In the genomic region with DNA sequence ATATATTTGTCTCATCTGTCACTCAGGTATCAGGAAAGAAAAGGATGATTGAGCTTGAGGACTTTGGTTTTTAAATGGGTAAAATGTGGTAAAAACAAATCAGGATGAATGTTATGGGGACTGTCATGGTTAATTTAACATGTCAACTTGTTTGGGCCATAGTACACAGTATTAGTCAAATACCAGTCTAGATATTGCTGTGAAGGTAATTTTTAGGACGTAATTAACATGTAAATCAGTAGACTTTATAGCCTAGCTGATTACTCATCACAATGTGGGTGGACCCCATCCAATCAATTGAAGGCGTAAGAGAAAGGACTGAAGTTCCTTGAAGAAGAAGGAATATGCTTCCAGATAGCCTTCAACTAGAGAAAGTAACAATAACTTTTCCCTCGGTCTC, we compare ENCODE assay signal across 32 cellular contexts.
"Had no signal": no experiment of that assay in that cellular context is flagged by ENCODE, and none has a peak within 500 bp of the region (broad histone marks: within the 10 kb centered on the region; RNA-seq: fewer than 3 reads in every experiment).

No MANE protein-coding gene starts in this region.

- ATAC-seq: activated CD8-positive, alpha-beta memory T cell treated with anti-CD3 and anti-CD28 coated beads, Interleukin-2, amount 10 ng/mL, durations not matched to agents 7 days and 5 days; Right ventricle myocardium inferior had no signal

- H3K4me3 ChIP-seq: cardiac muscle cell, colonic mucosa, PC-9 had no signal

- H3K9me3 ChIP-seq: colonic mucosa had no signal

- DNase-seq: activated B cell treated with CpG ODN at 0.5 μM for 24 hours; activated CD4-positive, alpha-beta memory T cell treated with anti-CD3 and anti-CD28 coated beads, Interleukin-2, amount 10 ng/mL, durations not matched to agents 7 days and 5 days; activated CD4-positive, alpha-beta T cell treated with anti-CD3 and anti-CD28 coated beads for 1 hour; activated CD4-positive, alpha-beta T cell treated with anti-CD3 and anti-CD28 coated beads for 48 hours; activated CD8-positive, alpha-beta memory T cell treated with anti-CD3 and anti-CD28 coated beads for 24 hours; activated CD8-positive, alpha-beta memory T cell treated with anti-CD3 and anti-CD28 coated beads, Interleukin-2, amount 10 ng/mL, durations not matched to agents 7 days and 5 days; activated CD8-positive, alpha-beta memory T cell treated with anti-CD3 and anti-CD28 coated beads, Interleukin-2, amount 50 U/mL, for 48 hours; activated effector memory CD4-positive, alpha-beta T cell treated with Interleukin-2 at 50 U/mL for 16 hours; activated naive CD4-positive, alpha-beta T cell treated with anti-CD3 and anti-CD28 coated beads, Interleukin-2, amount 50 U/mL, for 16 hours; activated naive CD8-positive, alpha-beta T cell treated with anti-CD3 and anti-CD28 coated beads for 36 hours; activated T-cell treated with anti-CD3 and anti-CD28 coated beads, Interleukin-2, amount 50 U/mL, for 48 hours; amniotic stem cell; aorta; colonic mucosa; NCI-H1105; NCI-H1417 treated with DMSO at 0.1 percent for 48 hours; NCI-H1930; NCI-H2081 treated with DMSO at 0.1 percent for 48 hours; NCI-H345; NCI-H524 treated with DMSO at 0.1 percent for 48 hours; NK-92 treated with Interleukin-12 subunit alpha and Interleukin-12 subunit beta, amount 100 ng/mL, for 24 hours; PC-9; SIG-M5; SW 1271; T-helper 1 cell; T-helper 2 cell; T-helper 9 cell had no signal

- H3K27me3 ChIP-seq: cardiac muscle cell, colonic mucosa had no signal

- FAIRE-seq: RCC 7860 had no signal

- H3K4me1 ChIP-seq: colonic mucosa had no signal

- H3K27ac ChIP-seq: cardiac muscle cell, colonic mucosa, PC-9, RWPE1, VCaP had no signal

- H3K36me3 ChIP-seq: cardiac muscle cell, colonic mucosa had no signal
